ENCODE assay signal across 8 cellular contexts in the genomic region with DNA sequence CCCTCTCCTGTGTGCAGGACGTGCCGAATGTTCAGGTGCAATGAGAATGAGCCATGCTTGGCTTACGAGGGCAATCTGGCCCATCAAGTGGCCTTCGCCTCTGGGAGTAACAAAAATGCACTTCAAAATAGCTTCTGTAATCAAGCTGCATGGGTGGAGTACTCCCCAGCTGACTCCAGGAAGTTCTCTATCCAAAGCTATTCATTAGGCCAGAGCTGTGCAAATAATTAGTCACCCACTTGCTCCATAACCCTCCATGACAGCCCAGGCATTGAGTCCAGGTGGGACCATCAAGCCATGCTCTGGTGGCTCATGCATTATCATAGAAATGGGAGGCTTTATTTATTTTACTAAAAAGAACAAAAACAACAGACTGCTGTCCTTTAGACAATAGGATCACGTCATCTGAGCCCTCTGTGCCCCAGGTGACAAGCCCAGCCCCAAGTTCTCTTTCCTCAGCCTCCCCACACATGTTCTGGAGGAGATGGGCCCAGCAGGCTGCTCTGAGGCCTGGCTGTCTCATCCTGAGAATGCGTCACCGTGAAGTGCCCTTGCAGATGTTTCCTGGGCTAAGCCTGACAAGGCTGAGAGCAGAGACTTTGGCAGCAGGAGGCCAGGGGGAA.
DNase-seq lines count a peak whose midpoint lies in the region; ATAC-seq, FAIRE-seq and TF ChIP-seq lines count a peak whose summit lies in the region.

No MANE protein-coding gene starts in this region.

- no peak overlapping the region for H2BK20ac ChIP-seq in H1 (ENCODE audit: low read length)

- no peak overlapping the region for H3K14ac ChIP-seq in H1 (ENCODE audit: insufficient read length)

- CTCF ChIA-PET in H1 (lab: Charles Lee; ENCODE audit: partially characterized antibody): interaction anchor here (0.9 to 1.0 kb wide), 2 partner anchors 21 to 290 kb away, joined by 3 to 4 read pairs; no protein-coding TSS in a partner anchor

- DNase-seq in DMS153 (lab: John Stamatoyannopoulos, UW) (peak; percentile 100), T1000 (lab: John Stamatoyannopoulos, UW) (peak; percentile 19), H1 (ENCODE audit: low read depth in 1 of 2, low spot score in 2 of 2) (no peak), pancreas (no peak), NCI-H2227 treated with DMSO at 0.1 percent for 48 hours (lab: John Stamatoyannopoulos, UW) (no peak), NCI-H446 treated with DMSO at 0.1 percent for 48 hours (lab: John Stamatoyannopoulos, UW) (no peak)

- WGBS in H1 (ENCODE audit: extremely low coverage in 1 of 2, insufficient coverage in 1 of 2, insufficient read length in 1 of 2, insufficient replicate concordance in 2 of 2, low coverage in 1 of 2, low lambda C conversion rate in 2 of 2, missing lambda C conversion rate in 1 of 2), 2 experiments: 69% methylated on average over 7 of the region's 7 CpGs; no CpG with 5 or more reads in 1 of the 2 experiments
- 67 to 72% methylated on average over 7 of the region's 7 CpGs for WGBS in pancreas, 2 donors

- H2BK12ac ChIP-seq in H1 (ENCODE audit: low read depth, low read length): no peak overlapping the region

- TF ChIP-seq EP300 in H1 (IDR thresholded peaks at IDR 0.05; ENCODE audit: borderline replicate concordance in 1 of 2, low read depth in 2 of 2, low read length in 2 of 2): no peak

- H3K56ac ChIP-seq in H1 (replicated peaks; ENCODE audit: insufficient read length, low read depth, low read length): no peak overlapping the region

- H3K27ac Mint-ChIP-seq in IgD-negative memory B cell: peak overlapping the region in 2 of 3 donors; percentile 29 to 79

- H3K4me3 Mint-ChIP-seq in IgD-negative memory B cell: peak overlapping the region in 2 of 4 donors; percentile 54 to 75

- H3K4me3 ChIP-seq in H1 (ENCODE audit: extremely low read depth in 1 of 4, insufficient read depth in 2 of 4, low read depth in 3 of 4, low read length in 4 of 4) (no peak overlapping the region), pancreas (no peak overlapping the region)

- H4K5ac ChIP-seq in H1 (ENCODE audit: insufficient read length, low read depth, low read length): peak overlapping the region; percentile 8

- no peak overlapping the region for H3K9ac ChIP-seq in H1 (replicated peaks in 1 of 4; ENCODE audit: extremely low read depth in 1 of 4, low read depth in 3 of 4, low read length in 3 of 4)

- H3K4me2 ChIP-seq in H1 (ENCODE audit: insufficient read depth in 1 of 2, low read depth in 2 of 2, low read length in 2 of 2): peak overlapping the region in 1 of 2 experiments; percentile 45; a peak in 1 of 4 replicates

- H3K27me3 Mint-ChIP-seq in IgD-negative memory B cell: no peaks in the 10 kb centered on the region

- FAIRE-seq in H1 (lab: Jason Lieb, UNC): no peak
- no peak for FAIRE-seq in pancreas (lab: Jason Lieb, UNC)

- no peak overlapping the region for H2BK120ac ChIP-seq in H1 (replicated peaks; ENCODE audit: low read depth, low read length)

- POLR2A ChIA-PET in H1 (lab: Charles Lee; ENCODE audit: partially characterized antibody): interaction anchor here (0.8 kb wide), 1 partner anchor 38 kb away, joined by 4 read pairs; no protein-coding TSS in a partner anchor

- peaks cover 23 to 31% (median 26%) of the 10 kb centered on the region in 3 donors for H3K4me1 Mint-ChIP-seq in IgD-negative memory B cell

- H2BK15ac ChIP-seq in H1 (ENCODE audit: low read length): no peak overlapping the region

- peaks cover 2% of the 10 kb centered on the region for H3K36me3 Mint-ChIP-seq in IgD-negative memory B cell

- H3K9me3 ChIP-seq in H1 (ENCODE audit: insufficient read depth in 2 of 2, low read depth in 1 of 2, low read length in 1 of 2) (no peaks in the 10 kb centered on the region), pancreas (no peaks in the 10 kb centered on the region)

- intact Hi-C loops in pancreas (cut with DNase I): no loop called here

- H3K18ac ChIP-seq in H1 (ENCODE audit: extremely low read depth, low read length): peak overlapping the region; percentile 27; the same call in 1 of the 2 replicates

- H3K79me1 ChIP-seq in H1 (ENCODE audit: low read depth, low read length): no peaks in the 10 kb centered on the region

- no peak overlapping the region for H2BK5ac ChIP-seq in H1 (ENCODE audit: low read depth, low read length)

- no peaks in the 10 kb centered on the region for H3K9me3 Mint-ChIP-seq in IgD-negative memory B cell

- no peaks in the 10 kb centered on the region for H3K23me2 ChIP-seq in H1 (ENCODE audit: low read depth, low read length)

- no peaks in the 10 kb centered on the region; a peak in 1 of 7 replicates for H3K27me3 ChIP-seq in H1 (replicated peaks in 1 of 4; ENCODE audit: control insufficient read depth in 3 of 4, extremely low read depth in 1 of 4, insufficient read depth in 3 of 4, low read length in 3 of 4)
- H3K27me3 ChIP-seq in pancreas: no peaks in the 10 kb centered on the region

- H3K4me1 ChIP-seq in H1 (replicated peaks in 1 of 4; ENCODE audit: control insufficient read depth in 3 of 4, insufficient read depth in 4 of 4, low read length in 3 of 4): peaks cover 0 to 11% (median 7%) of the 10 kb centered on the region in 4 experiments; a peak in 5 of 7 replicates
- no peaks in the 10 kb centered on the region for H3K4me1 ChIP-seq in pancreas

- no peak overlapping the region for H4K91ac ChIP-seq in H1 (replicated peaks; ENCODE audit: insufficient read length, low read length)

- TF ChIP-seq POLR2A in H1 (IDR thresholded peaks at IDR 0.05; ENCODE audit: control extremely low read depth in 1 of 2, low read depth in 2 of 2, low read length in 2 of 2): no peak

- no peak overlapping the region for H3K23ac ChIP-seq in H1 (ENCODE audit: insufficient read length)

- H3K79me2 ChIP-seq in H1 (ENCODE audit: control insufficient read depth in 1 of 2, insufficient read depth in 2 of 2, low read length in 2 of 2): no peaks in the 10 kb centered on the region

- H4K8ac ChIP-seq in H1 (ENCODE audit: extremely low read depth, insufficient read depth, low read length): no peak overlapping the region

- H4K20me1 ChIP-seq in H1 (replicated peaks in 1 of 2; ENCODE audit: control insufficient read depth in 1 of 2, insufficient read depth in 2 of 2, low read length in 2 of 2): no peaks in the 10 kb centered on the region

- H3K36me3 ChIP-seq in H1 (ENCODE audit: control insufficient read depth in 2 of 4, insufficient read depth in 4 of 4, low read length in 3 of 4) (no peaks in the 10 kb centered on the region), pancreas (no peaks in the 10 kb centered on the region)

- H2AFZ ChIP-seq in H1 (ENCODE audit: low read length): no peak overlapping the region

- no peak overlapping the region for H3K4ac ChIP-seq in H1 (replicated peaks; ENCODE audit: insufficient read length, low read depth, low read length)

- H3K27ac ChIP-seq in H1 (ENCODE audit: low read depth, low read length) (no peak overlapping the region), pancreas (no peak overlapping the region)

- H2AK5ac ChIP-seq in H1 (ENCODE audit: low read depth, low read length): no peak overlapping the region

- no peak for TF ChIP-seq CTCF in H1 (IDR thresholded peaks at IDR 0.05; ENCODE audit: control extremely low read depth in 1 of 3, insufficient read depth in 1 of 3, low read depth in 1 of 3, low read length in 3 of 3)
- no peak for TF ChIP-seq CTCF in pancreas (IDR thresholded peaks at IDR 0.05)

- TF ChIP-seq RAD21 in H1 (IDR thresholded peaks at IDR 0.05 in 1 of 2, conservative IDR thresholded peaks at IDR 0.05 in 1 of 2; ENCODE audit: low read depth in 2 of 2, low read length in 2 of 2): no peak

- ATAC-seq in GM21447 (IDR thresholded peaks at IDR 0.05; ENCODE audit: unreplicated experiment) (peak; percentile 93), pancreas (peak in 3 of 4 donors; percentile 83 to 89 (median 84))

TF ChIP-seq in H1, 55 proteins besides CTCF, POLR2A, EP300 and RAD21:
- no peak for TF ChIP-seq MAFK (IDR thresholded peaks at IDR 0.05; ENCODE audit: low read depth, low read length)
- no peak for TF ChIP-seq CBX5 (IDR thresholded peaks at IDR 0.05; ENCODE audit: low read depth, low read length)
- no peak for TF ChIP-seq SIN3A (conservative IDR thresholded peaks at IDR 0.05 in 1 of 2, IDR thresholded peaks at IDR 0.05 in 1 of 2; ENCODE audit: low read depth in 1 of 2, low read length in 2 of 2)
- no peak for TF ChIP-seq EZH2 (IDR thresholded peaks at IDR 0.05; ENCODE audit: low read depth, low read length, severe bottlenecking)
- no peak for TF ChIP-seq FOSL1 (IDR thresholded peaks at IDR 0.05; ENCODE audit: insufficient read depth, low read depth, low read length)
- TF ChIP-seq RXRA (IDR thresholded peaks at IDR 0.05; ENCODE audit: insufficient read depth, low read depth, low read length): no peak
- TF ChIP-seq PHF8 (conservative IDR thresholded peaks at IDR 0.05; ENCODE audit: low read depth, low read length): no peak
- TF ChIP-seq BRCA1 (IDR thresholded peaks at IDR 0.05; ENCODE audit: low read depth, low read length): no peak
- TF ChIP-seq RFX5 (IDR thresholded peaks at IDR 0.05; ENCODE audit: borderline replicate concordance, low read depth, low read length): no peak
- TF ChIP-seq NRF1 (IDR thresholded peaks at IDR 0.05; ENCODE audit: low read depth, low read length): no peak
- no peak for TF ChIP-seq SP4 (IDR thresholded peaks at IDR 0.05; ENCODE audit: low read length)
- TF ChIP-seq SUZ12 (IDR thresholded peaks at IDR 0.05; ENCODE audit: low read length): no peak

Comparison
In these comparisons a context has a peak if more than half of its experiments do, and no peak if none do; other contexts are left out.
1. DNase-seq: peak in DMS153 (single experiment) and T1000 (single experiment); none in H1 (0 of 2), pancreas (0 of 6), NCI-H2227 treated with DMSO at 0.1 percent for 48 hours (single experiment) and NCI-H446 treated with DMSO at 0.1 percent for 48 hours (single experiment).